ENCODE assay signal across 15 cellular contexts in genomic region chr9:87381050-87381711, GRCh38.
A peak's percentile ranks its signal among the peaks of the same experiment; 100 is the strongest.
DNase-seq lines count a peak whose midpoint lies in the region; ATAC-seq and TF ChIP-seq lines count a peak whose summit lies in the region.
"Had no signal": no experiment of that assay in that cellular context is flagged by ENCODE, and none has a peak within 500 bp of the region (broad histone marks: within the 10 kb centered on the region; RNA-seq: fewer than 3 reads in every experiment).

No MANE protein-coding gene starts in this region.

- H3K9me3 ChIP-seq in osteoblast (ENCODE audit: low read depth, low read length) (no peaks in the 10 kb centered on the region), heart left ventricle (no peaks in the 10 kb centered on the region)

- no peak overlapping the region for H3K4me2 ChIP-seq in osteoblast (ENCODE audit: insufficient read depth, low read length)

- CTCF ChIA-PET in RWPE1 (lab: Yijun Ruan, JAX): interaction anchor here (0.6 kb wide), 2 partner anchors 33 to 997 kb away, joined by 3 to 5 read pairs; no protein-coding TSS in a partner anchor

- H3K79me2 ChIP-seq in osteoblast (ENCODE audit: insufficient read depth, low read length): no peaks in the 10 kb centered on the region

- ATAC-seq in HG03460 (IDR thresholded peaks at IDR 0.05; ENCODE audit: unreplicated experiment) (no peak), heart left ventricle (no peak)
- ATAC-seq: activated CD8-positive, alpha-beta memory T cell treated with anti-CD3 and anti-CD28 coated beads, Interleukin-2, amount 10 ng/mL, durations not matched to agents 7 days and 5 days; left colon had no signal

- H3K4me3 ChIP-seq in osteoblast (ENCODE audit: insufficient read depth, low read length) (no peak overlapping the region), coronary artery (no peak overlapping the region), heart left ventricle (no peak overlapping the region)

- no peak for TF ChIP-seq POLR2A in heart left ventricle (IDR thresholded peaks at IDR 0.05)

- H3K27me3 ChIP-seq in osteoblast (ENCODE audit: insufficient read depth, low read length) (no peaks in the 10 kb centered on the region), heart left ventricle (no peaks in the 10 kb centered on the region)

- DNase-seq in AG09319 (ENCODE audit: extremely low read depth, low read depth) (peak; percentile 63), RWPE1 (ENCODE audit: low spot score) (no peak), fibroblast of gingiva (ENCODE audit: low read depth) (peak; percentile 95), osteoblast (ENCODE audit: insufficient read length, low spot score, missing footprints) (no peak), coronary artery (ENCODE audit: low spot score) (no peak), GF-D8 (lab: John Stamatoyannopoulos, UW) (no peak), heart left ventricle (no peak)
- DNase-seq: activated CD8-positive, alpha-beta memory T cell treated with anti-CD3 and anti-CD28 coated beads, Interleukin-2, amount 10 ng/mL, durations not matched to agents 7 days and 5 days; activated naive CD4-positive, alpha-beta T cell treated with anti-CD3 and anti-CD28 coated beads, Interleukin-2, amount 10 ng/mL, durations not matched to agents 7 days and 5 days; dermis blood vessel endothelial cell; left colon; NCI-H1436 treated with DMSO at 0.1 percent for 48 hours; NCI-H774; SIG-M5 had no signal

- no peaks in the 10 kb centered on the region for H4K20me1 ChIP-seq in osteoblast (ENCODE audit: insufficient read depth, low read length)

- no peak for TF ChIP-seq CTCF in AG09319 (IDR thresholded peaks at IDR 0.05; ENCODE audit: low read depth, low read length)
- no peak for TF ChIP-seq CTCF in RWPE1 (conservative IDR thresholded peaks at IDR 0.05; ENCODE audit: low read depth)
- no peak for TF ChIP-seq CTCF in osteoblast (IDR thresholded peaks at IDR 0.05; ENCODE audit: extremely low read depth, low read depth, low read length)
- TF ChIP-seq CTCF in coronary artery (IDR thresholded peaks at IDR 0.05): no peak
- no peak for TF ChIP-seq CTCF in heart left ventricle (IDR thresholded peaks at IDR 0.05)

- peaks cover 40% of the 10 kb centered on the region for H3K4me1 ChIP-seq in osteoblast (ENCODE audit: insufficient read depth, low read length)
- peaks cover 0 to 9% (median 0%) of the 10 kb centered on the region in 12 donors for H3K4me1 ChIP-seq in heart left ventricle

- H3K27ac ChIP-seq in RWPE1 (peak overlapping the region; percentile 97), osteoblast (ENCODE audit: low read depth, low read length) (peak overlapping the region; percentile 75), coronary artery (peak overlapping the region in 1 of 2 donors; percentile 72), heart left ventricle (no peak overlapping the region)

- no peak overlapping the region for H2AFZ ChIP-seq in osteoblast (ENCODE audit: low read length)

- H3K36me3 ChIP-seq in osteoblast (ENCODE audit: insufficient read depth, low read length): no peaks in the 10 kb centered on the region
- no peaks in the 10 kb centered on the region for H3K36me3 ChIP-seq in heart left ventricle

- intact Hi-C loops in heart left ventricle (cut with DNase I): no loop called here

- WGBS in heart left ventricle, 4 donors: 75 to 84% (median 81%) methylated on average over 4 of the region's 4 CpGs

- POLR2A ChIA-PET in RWPE1 (lab: Yijun Ruan, JAX; ENCODE audit: low non-redundant PET): no interaction called here

Comparison
In these comparisons a context has a peak if more than half of its experiments do, and no peak if none do; other contexts are left out.
1. DNase-seq: peak in AG09319 (single experiment) and fibroblast of gingiva (single experiment); none in RWPE1 (single experiment), osteoblast (single experiment), coronary artery (single experiment), GF-D8 (single experiment) and heart left ventricle (0 of 5).
2. H3K27ac ChIP-seq: peak in RWPE1 (single experiment) and osteoblast (single experiment); none in heart left ventricle (0 of 12).